In the genomic region with DNA sequence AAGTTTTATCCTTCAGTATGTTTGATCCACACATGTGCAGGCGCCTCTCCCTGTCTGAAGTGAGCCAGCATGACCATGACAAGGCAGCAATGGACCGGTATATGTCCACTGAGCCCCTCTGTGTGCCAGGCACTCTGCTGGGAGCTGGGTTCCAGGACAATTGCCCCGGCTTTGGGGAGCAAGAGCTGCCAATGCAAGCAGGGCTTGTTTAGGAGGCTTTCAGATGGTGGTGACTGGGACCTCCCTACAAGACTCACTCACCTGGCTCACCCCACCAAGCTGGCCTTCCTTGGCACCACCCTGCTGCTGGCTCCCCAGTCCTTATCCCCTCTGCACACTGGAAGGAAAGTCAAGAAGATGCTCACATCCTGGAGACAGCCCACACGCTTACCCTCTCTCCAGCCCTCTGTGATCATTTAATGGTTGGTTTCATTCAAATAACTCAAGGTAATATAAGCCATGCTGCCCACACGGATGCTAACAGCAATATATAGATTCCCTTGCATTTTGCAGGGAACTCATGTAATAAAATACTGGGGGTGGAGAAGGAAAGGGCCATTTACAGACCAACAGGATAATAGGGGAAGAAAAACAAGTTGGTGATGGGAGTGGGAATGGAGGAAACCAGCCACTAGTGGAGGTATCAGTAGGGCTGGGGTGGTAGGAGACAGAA, we compare ENCODE assay signal across 9 cellular contexts. TPM values are rescaled to one million over a fixed set of nuclear protein-coding genes. Genes with fewer than 3 reads are reported as not detected.
"Had no signal": no experiment of that assay in that cellular context is flagged by ENCODE, and none has a peak within 500 bp of the region (broad histone marks: within the 10 kb centered on the region; RNA-seq: fewer than 3 reads in every experiment).

No MANE protein-coding gene starts in this region.

- H3K36me3 ChIP-seq: HAP-1 had no signal

- H3K27ac ChIP-seq: GM23248, HL-60 had no signal

- DNase-seq: GM23248, GOT3, H7 had no signal

- H3K9me3 ChIP-seq: HAP-1 had no signal

- H3K4me3 ChIP-seq: GM23248, HAP-1 had no signal

- ATAC-seq: HCT116, HepG2 had no signal

- H3K4me1 ChIP-seq: HAP-1 had no signal

RNA-seq across cellular contexts. Expression of a gene that starts 23.6 kb away (rescaled TPM):
- total RNA-seq: HepG2, HT1080 had no signal
- polyA plus RNA-seq: IgD-negative memory B cell had no signal
